ENCODE assay signal across 24 cellular contexts in the genomic region with DNA sequence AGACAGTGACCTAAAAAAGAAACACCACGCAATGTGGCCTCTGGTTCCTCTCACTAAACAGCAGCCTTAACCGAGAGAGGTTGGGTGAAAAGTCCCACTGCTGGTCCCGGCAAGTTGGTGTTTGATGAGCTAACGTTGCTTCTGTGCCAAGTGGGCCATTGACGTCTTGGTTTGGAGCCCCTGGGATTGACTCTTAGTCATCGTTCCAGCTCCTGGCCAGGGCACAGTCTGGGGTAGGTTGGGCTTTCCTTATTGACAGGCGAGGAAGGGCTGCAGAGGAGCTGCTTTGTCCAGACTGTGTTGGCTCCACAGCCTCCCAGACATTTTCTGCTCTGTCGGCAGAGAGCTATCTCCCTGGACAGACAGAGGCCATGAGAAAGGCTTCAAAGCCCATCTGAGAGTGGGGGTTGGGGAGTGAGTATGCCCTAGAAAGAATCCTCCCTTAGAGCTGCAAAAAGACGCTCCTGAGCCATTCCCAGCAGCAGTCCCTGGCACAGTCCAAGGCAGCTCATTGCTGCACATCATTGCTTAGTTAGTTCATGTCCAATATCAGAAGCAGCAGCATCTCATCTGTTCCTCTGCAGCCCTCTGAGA. TPM values are rescaled to one million over a fixed set of nuclear protein-coding genes. Genes with fewer than 3 reads are reported as not detected.
DNase-seq lines count a peak whose midpoint lies in the region; ATAC-seq and TF ChIP-seq lines count a peak whose summit lies in the region.
"Had no signal": no experiment of that assay in that cellular context is flagged by ENCODE, and none has a peak within 500 bp of the region (broad histone marks: within the 10 kb centered on the region; RNA-seq: fewer than 3 reads in every experiment).

No MANE protein-coding gene starts in this region.

- H3K4me3 ChIP-seq in MG63 = no peak overlapping the region
- H3K4me3 ChIP-seq in mucosa of descending colon = no peak overlapping the region
- H3K4me3 ChIP-seq in upper lobe of left lung = no peak overlapping the region
- H3K4me3 ChIP-seq: lung, right lobe of liver, thyroid gland had no signal

- DNase-seq in MG63 (peak; percentile 74), fibroblast of peridontal ligament (ENCODE audit: extremely low read depth) (peak; percentile 70), mucosa of descending colon (no peak), upper lobe of left lung (no peak), cortex of kidney (lab: John Stamatoyannopoulos, UW) (no peak), nucleus accumbens (lab: John Stamatoyannopoulos, UW) (no peak)
- DNase-seq: activated CD8-positive, alpha-beta T cell treated with anti-CD3 and anti-CD28 coated beads, Interleukin-2, amount 10 ng/mL, durations not matched to agents 7 days and 5 days; activated T-cell treated with anti-CD3 and anti-CD28 coated beads, Interleukin-2, amount 50 U/mL, for 1 hour; AML-193; DMS79 treated with DMSO at 0.1 percent for 48 hours; HCEC 1CT; hippocampal formation; Karpas-422; NCI-H1105; NCI-H2081 treated with DMSO at 0.1 percent for 48 hours; occipital lobe; right lobe of liver; RPMI8226; T1000; thyroid gland had no signal

- TF ChIP-seq CTCF in mucosa of descending colon (IDR thresholded peaks at IDR 0.05) = no peak
- TF ChIP-seq CTCF in upper lobe of left lung (IDR thresholded peaks at IDR 0.05) = no peak

- no peak overlapping the region for H3K27ac ChIP-seq in upper lobe of left lung
- H3K27ac ChIP-seq: right lobe of liver, thyroid gland had no signal

- no peaks in the 10 kb centered on the region for H3K9me3 ChIP-seq in MG63
- H3K9me3 ChIP-seq in mucosa of descending colon = no peaks in the 10 kb centered on the region
- H3K9me3 ChIP-seq in upper lobe of left lung = no peaks in the 10 kb centered on the region
- H3K9me3 ChIP-seq: right lobe of liver, thyroid gland had no signal

- WGBS in upper lobe of left lung, 2 donors = 71 to 88% methylated on average over 6 to 9 of the region's 9 CpGs

- TF ChIP-seq POLR2A in upper lobe of left lung (IDR thresholded peaks at IDR 0.05) = no peak

- H3K27me3 ChIP-seq in MG63 (no peaks in the 10 kb centered on the region), upper lobe of left lung (no peaks in the 10 kb centered on the region)
- H3K27me3 ChIP-seq: right lobe of liver, thyroid gland had no signal

- intact Hi-C loops in mucosa of descending colon (cut with DNase I, micrococcal nuclease) = no loop called here

- ATAC-seq in mucosa of descending colon = peak; percentile 36
- ATAC-seq in upper lobe of left lung (ENCODE audit: low FRiP score in 2 of 2) = peak; percentile 32 to 89
- ATAC-seq in HG03354 (IDR thresholded peaks at IDR 0.05; ENCODE audit: poor library complexity, severe bottlenecking, unreplicated experiment) = no peak
- ATAC-seq: activated CD8-positive, alpha-beta T cell treated with anti-CD3 and anti-CD28 coated beads, Interleukin-2, amount 10 ng/mL, durations not matched to agents 7 days and 5 days; right lobe of liver; stimulated activated memory B cell treated with anti-CD40 and anti-IgM and Interleukin-4, amounts not matched to agents 10 μg/mL and 1 μg/mL and 100 μg/mL, for 72 hours had no signal

- TF ChIP-seq EP300 in upper lobe of left lung (IDR thresholded peaks at IDR 0.05) = no peak

- H3K4me1 ChIP-seq in mucosa of descending colon (ENCODE audit: low read depth) (no peaks in the 10 kb centered on the region), upper lobe of left lung (no peaks in the 10 kb centered on the region)
- H3K4me1 ChIP-seq: right lobe of liver, thyroid gland had no signal

- H3K36me3 ChIP-seq in MG63 = no peaks in the 10 kb centered on the region
- H3K36me3 ChIP-seq in mucosa of descending colon (ENCODE audit: low read depth) = no peaks in the 10 kb centered on the region
- no peaks in the 10 kb centered on the region for H3K36me3 ChIP-seq in upper lobe of left lung
- H3K36me3 ChIP-seq: right lobe of liver, thyroid gland had no signal

RNA-seq across cellular contexts. Expression of a gene that starts 28.6 kb away (rescaled TPM):
- not detected in 2 replicates for total RNA-seq in MG63 (2014; rRNA removed; shearing (Covaris generic); ENCODE audit: low replicate concordance)
- total RNA-seq in mucosa of descending colon = 10 to 100 TPM in 1 of 3 donors, 1 to 10 TPM in 1, under 1 TPM in 1; 0.38 to 20.0 (median 1.5) TPM
- 1 to 10 TPM in 3 of 6 donors, under 1 TPM in 2, not detected in 1; 0.30 to 4.2 (median 1.1) TPM for total RNA-seq in upper lobe of left lung
- total RNA-seq: activated CD8-positive, alpha-beta T cell treated with anti-CD3 and anti-CD28 coated beads, Interleukin-2, amount 10 ng/mL, durations not matched to agents 7 days and 5 days; NCI-H460 had no signal

Comparison
In these comparisons a context has a peak if more than half of its experiments do, and no peak if none do; other contexts are left out.
1. DNase-seq: peak in MG63 (single experiment) and fibroblast of peridontal ligament (single experiment); none in mucosa of descending colon (0 of 3), upper lobe of left lung (0 of 2), cortex of kidney (single experiment) and nucleus accumbens (0 of 56).